15 cellular contexts compared by ENCODE assay signal in the genomic region with DNA sequence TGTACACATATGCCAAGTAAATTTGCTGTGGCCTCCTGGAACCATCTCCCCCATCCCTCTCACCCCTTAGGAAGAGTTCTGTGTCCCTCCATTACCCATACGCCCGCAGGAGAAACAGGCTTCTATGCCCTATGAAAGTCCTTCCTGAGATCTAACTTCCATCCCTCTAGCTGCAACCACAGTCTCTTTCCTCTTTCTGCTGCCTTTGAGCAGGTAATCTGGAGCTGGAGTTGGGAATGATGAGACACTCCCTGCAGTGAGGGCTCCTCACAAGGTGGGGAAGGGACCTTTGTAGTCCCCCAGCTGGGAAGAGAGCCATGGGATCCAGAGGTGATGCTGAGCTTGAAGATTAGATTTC.
"Had no signal": no experiment of that assay in that cellular context is flagged by ENCODE, and none has a peak within 500 bp of the region (broad histone marks: within the 10 kb centered on the region; RNA-seq: fewer than 3 reads in every experiment).

No MANE protein-coding gene starts in this region.

- H3K4me3 Mint-ChIP-seq: activated naive CD8-positive, alpha-beta T cell treated with anti-CD3 and anti-CD28 coated beads for 36 hours; activated T-cell treated with anti-CD3 and anti-CD28 coated beads, Interleukin-2, amount 50 U/mL, for 4 hours had no signal

- H3K27ac Mint-ChIP-seq: activated naive CD8-positive, alpha-beta T cell treated with anti-CD3 and anti-CD28 coated beads for 36 hours; activated T-helper 2 cell treated with anti-CD3 and anti-CD28 coated beads, Interferon-gamma antibody, Interleukin-2, Interleukin-4, amounts not matched to agents 10 μg/mL and 5 μg/mL and 100 μg/mL, durations not matched to agents 14 hours and 24 hours and 36 hours had no signal

- DNase-seq: activated CD4-positive, alpha-beta T cell treated with anti-CD3 and anti-CD28 coated beads, Interleukin-2, amount 50 U/mL, for 4 hours; activated CD8-positive, alpha-beta memory T cell treated with anti-CD3 and anti-CD28 coated beads for 24 hours; activated CD8-positive, alpha-beta memory T cell treated with anti-CD3 and anti-CD28 coated beads, Interleukin-2, amount 50 U/mL, for 48 hours; activated naive CD4-positive, alpha-beta T cell; activated naive CD8-positive, alpha-beta T cell treated with anti-CD3 and anti-CD28 coated beads for 36 hours; activated T-cell treated with anti-CD3 and anti-CD28 coated beads, Interleukin-2, amount 50 U/mL, for 4 hours; islet precursor cell; left cardiac atrium; midbrain; stimulated activated CD4-positive, alpha-beta T cell treated with anti-CD3 and anti-CD28 coated beads, Interleukin-12 subunit alpha, Interleukin-12 subunit beta, amount 100 ng/mL, for 4 hours; stimulated activated CD4-positive, alpha-beta T cell treated with anti-CD3 and anti-CD28 coated beads, Interleukin-4, amount 100 ng/mL, for 4 hours; stimulated activated naive CD8-positive, alpha-beta T cell treated with anti-CD3 and anti-CD28 coated beads, Interleukin-15, Interleukin-2, amounts not matched to agents 100 U/mL and 50 U/mL, for 24 hours; upper lobe of right lung; WERI-Rb-1 had no signal

- ATAC-seq: activated T-cell treated with anti-CD3 and anti-CD28 coated beads, Interleukin-2, amount 50 U/mL, for 4 hours; stimulated activated naive CD8-positive, alpha-beta T cell treated with anti-CD3 and anti-CD28 coated beads, Interleukin-15, Interleukin-2, amounts not matched to agents 100 U/mL and 50 U/mL, for 24 hours; upper lobe of right lung had no signal
